17 cellular contexts compared by ENCODE assay signal in genomic region chr19:8148088-8148409, GRCh38. TPM values are rescaled to one million over a fixed set of nuclear protein-coding genes. Genes with fewer than 3 reads are reported as not detected.
DNase-seq lines count a peak whose midpoint lies in the region; ATAC-seq and TF ChIP-seq lines count a peak whose summit lies in the region.
"Had no signal": no experiment of that assay in that cellular context is flagged by ENCODE, and none has a peak within 500 bp of the region (broad histone marks: within the 10 kb centered on the region; RNA-seq: fewer than 3 reads in every experiment).

No MANE protein-coding gene starts in this region.

- H3K9me3 ChIP-seq in Caco-2 (no peaks in the 10 kb centered on the region), endodermal cell (ENCODE audit: control insufficient read depth, low read length) (no peaks in the 10 kb centered on the region), neural cell (ENCODE audit: low read length) (no peaks in the 10 kb centered on the region)
- H3K9me3 ChIP-seq: BE2C, prostate gland, testis had no signal

- no peaks in the 10 kb centered on the region for H3K9me2 ChIP-seq in neural cell (ENCODE audit: insufficient read depth, low read length)

- no peaks in the 10 kb centered on the region for H3K79me2 ChIP-seq in neural cell (replicated peaks; ENCODE audit: insufficient read depth, low read length)

- H3F3A ChIP-seq in neural cell (ENCODE audit: insufficient read depth, low read length, poor library complexity, severe bottlenecking) = no peaks in the 10 kb centered on the region

- no peak overlapping the region for H3K4me2 ChIP-seq in neural cell (ENCODE audit: low read length)

- POLR2A ChIA-PET in Caco-2 (lab: Charles Lee) = no interaction called here

- intact Hi-C loops in Caco-2 (cut with micrococcal nuclease; ENCODE audit: unreplicated experiment) = no loop called here

- H3K27me3 Mint-ChIP-seq in Caco-2 (ENCODE audit: insufficient read depth, unreplicated experiment) (no peaks in the 10 kb centered on the region), endodermal cell (ENCODE audit: insufficient read depth) (no peaks in the 10 kb centered on the region)

- no peak overlapping the region for H3K9ac ChIP-seq in endodermal cell (ENCODE audit: extremely low read depth, low read length, poor library complexity, severe bottlenecking)
- peak overlapping the region; percentile 88 for H3K9ac ChIP-seq in neural cell (ENCODE audit: low read length)

- H3K9me3 Mint-ChIP-seq in Caco-2 (ENCODE audit: unreplicated experiment) (no peaks in the 10 kb centered on the region), endodermal cell (no peaks in the 10 kb centered on the region)

- no peaks in the 10 kb centered on the region for H3K36me3 Mint-ChIP-seq in Caco-2 (ENCODE audit: insufficient read depth, unreplicated experiment)
- peaks cover 15% of the 10 kb centered on the region for H3K36me3 Mint-ChIP-seq in endodermal cell (ENCODE audit: low read depth)

- WGBS in endodermal cell (ENCODE audit: insufficient coverage in 1 of 2, insufficient read length in 1 of 2), 2 experiments = 81% methylated on average over 6 of the region's 6 CpGs; no CpG with 5 or more reads in 1 of the 2 experiments

- H3K4me1 ChIP-seq in Caco-2 = no peaks in the 10 kb centered on the region
- no peaks in the 10 kb centered on the region for H3K4me1 ChIP-seq in endodermal cell (ENCODE audit: control insufficient read depth, insufficient read depth, low read length)
- H3K4me1 ChIP-seq: BE2C had no signal

- ATAC-seq in GM21576 (IDR thresholded peaks at IDR 0.05; ENCODE audit: unreplicated experiment) = no peak

- no peak for DNase-seq in Caco-2
- no peak for DNase-seq in endodermal cell
- no peak for DNase-seq in SW480 (ENCODE audit: low spot score)
- no peak for DNase-seq in medulla oblongata (ENCODE audit: extremely low spot score)
- no peak for DNase-seq in OCI-M1 (lab: John Stamatoyannopoulos, UW)
- DNase-seq: activated CD4-positive, alpha-beta T cell treated with anti-CD3 and anti-CD28 coated beads for 48 hours; BE2C; DND-41; effector CD4-positive, alpha-beta T cell; testis had no signal

- H4K20me1 ChIP-seq in neural cell (ENCODE audit: insufficient read depth) = no peaks in the 10 kb centered on the region

- CTCF ChIA-PET in Caco-2 (lab: Charles Lee) = no interaction called here

- H3K4me1 Mint-ChIP-seq in Caco-2 (ENCODE audit: low read depth, unreplicated experiment) (peaks cover 21% of the 10 kb centered on the region), endodermal cell (peaks cover 16% of the 10 kb centered on the region)

- TF ChIP-seq RAD21 in Ishikawa (IDR thresholded peaks at IDR 0.05; ENCODE audit: low read depth) (no peak), neural cell (conservative IDR thresholded peaks at IDR 0.05) (no peak)

- H3K27ac Mint-ChIP-seq in Caco-2 (ENCODE audit: unreplicated experiment) = peak overlapping the region; percentile 66
- peak overlapping the region; percentile 61 for H3K27ac Mint-ChIP-seq in endodermal cell

- H3K36me3 ChIP-seq in Caco-2 (ENCODE audit: control insufficient read depth, insufficient read depth, low read length) = no peaks in the 10 kb centered on the region
- H3K36me3 ChIP-seq in endodermal cell (ENCODE audit: control insufficient read depth, insufficient read depth, low read length) = no peaks in the 10 kb centered on the region
- H3K36me3 ChIP-seq in neural cell (ENCODE audit: insufficient read depth, low read length) = no peaks in the 10 kb centered on the region
- H3K36me3 ChIP-seq: BE2C, prostate gland had no signal

- no peak overlapping the region for H3K27ac ChIP-seq in endodermal cell (ENCODE audit: low read depth, low read length)
- peak overlapping the region; percentile 65 for H3K27ac ChIP-seq in neural cell (ENCODE audit: low read length)
- H3K27ac ChIP-seq: prostate gland, testis had no signal

- no TSS peak for BruUV-seq in Caco-2 (replicated peaks; lab: Mats Ljungman, UMichigan)

- TF ChIP-seq EP300 in Ishikawa (IDR thresholded peaks at IDR 0.05; ENCODE audit: borderline replicate concordance) (no peak), neural cell (conservative IDR thresholded peaks at IDR 0.05; ENCODE audit: poor library complexity, severe bottlenecking) (no peak)

- no peak overlapping the region; the same call in 1 of the 2 replicates for H3K4me3 ChIP-seq in Caco-2 (ENCODE audit: low read depth, low read length)
- peak overlapping the region; percentile 83 for H3K4me3 ChIP-seq in endodermal cell (ENCODE audit: low read length)
- H3K4me3 ChIP-seq in neural cell (ENCODE audit: low read length) = peak overlapping the region; percentile 77

- no peak for TF ChIP-seq CTCF in Caco-2 (IDR thresholded peaks at IDR 0.05; ENCODE audit: insufficient read depth in 1 of 2, low read depth in 1 of 2, low read length in 1 of 2, severe bottlenecking in 1 of 2, unreplicated experiment in 1 of 2)
- no peak for TF ChIP-seq CTCF in endodermal cell (conservative IDR thresholded peaks at IDR 0.05)
- TF ChIP-seq CTCF in neural cell (IDR thresholded peaks at IDR 0.05; ENCODE audit: poor library complexity, severe bottlenecking) = no peak

- H3K27me3 ChIP-seq in Caco-2 (replicated peaks; ENCODE audit: control insufficient read depth, insufficient read depth, low read length) (no peaks in the 10 kb centered on the region), endodermal cell (ENCODE audit: control insufficient read depth, insufficient read depth, low read length, poor library complexity, severe bottlenecking) (no peaks in the 10 kb centered on the region), neural cell (ENCODE audit: insufficient read depth, low read depth, low read length) (no peaks in the 10 kb centered on the region)
- H3K27me3 ChIP-seq: testis had no signal

- no peak overlapping the region for H2AFZ ChIP-seq in neural cell (ENCODE audit: low read depth, low read length)

- H3K4me3 Mint-ChIP-seq in Caco-2 (ENCODE audit: unreplicated experiment) = peak overlapping the region; percentile 73
- peak overlapping the region; percentile 75 for H3K4me3 Mint-ChIP-seq in endodermal cell

TF ChIP-seq in Ishikawa, 13 proteins besides CTCF, POLR2A, EP300 and RAD21:
- TF ChIP-seq NFIC (IDR thresholded peaks at IDR 0.05) (no peak), ZBTB7A (IDR thresholded peaks at IDR 0.05; ENCODE audit: low read depth) (no peak), FOXM1 (IDR thresholded peaks at IDR 0.05; ENCODE audit: borderline replicate concordance, low read depth) (no peak), TCF12 (IDR thresholded peaks at IDR 0.05; ENCODE audit: low read depth) (0 out of 2 replicates have a peak, but pooled peaks have one; percentile 5)
- TF ChIP-seq, protein P1, sequence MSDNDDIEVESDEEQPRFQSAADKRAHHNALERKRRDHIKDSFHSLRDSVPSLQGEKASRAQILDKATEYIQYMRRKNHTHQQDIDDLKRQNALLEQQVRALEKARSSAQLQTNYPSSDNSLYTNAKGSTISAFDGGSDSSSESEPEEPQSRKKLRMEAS (IDR thresholded peaks at IDR 0.05) = peak; percentile 32; the same call in 1 of the 2 replicates

TF ChIP-seq in neural cell, 6 proteins besides CTCF, POLR2A, EP300 and RAD21:
- TF ChIP-seq, protein P2, sequence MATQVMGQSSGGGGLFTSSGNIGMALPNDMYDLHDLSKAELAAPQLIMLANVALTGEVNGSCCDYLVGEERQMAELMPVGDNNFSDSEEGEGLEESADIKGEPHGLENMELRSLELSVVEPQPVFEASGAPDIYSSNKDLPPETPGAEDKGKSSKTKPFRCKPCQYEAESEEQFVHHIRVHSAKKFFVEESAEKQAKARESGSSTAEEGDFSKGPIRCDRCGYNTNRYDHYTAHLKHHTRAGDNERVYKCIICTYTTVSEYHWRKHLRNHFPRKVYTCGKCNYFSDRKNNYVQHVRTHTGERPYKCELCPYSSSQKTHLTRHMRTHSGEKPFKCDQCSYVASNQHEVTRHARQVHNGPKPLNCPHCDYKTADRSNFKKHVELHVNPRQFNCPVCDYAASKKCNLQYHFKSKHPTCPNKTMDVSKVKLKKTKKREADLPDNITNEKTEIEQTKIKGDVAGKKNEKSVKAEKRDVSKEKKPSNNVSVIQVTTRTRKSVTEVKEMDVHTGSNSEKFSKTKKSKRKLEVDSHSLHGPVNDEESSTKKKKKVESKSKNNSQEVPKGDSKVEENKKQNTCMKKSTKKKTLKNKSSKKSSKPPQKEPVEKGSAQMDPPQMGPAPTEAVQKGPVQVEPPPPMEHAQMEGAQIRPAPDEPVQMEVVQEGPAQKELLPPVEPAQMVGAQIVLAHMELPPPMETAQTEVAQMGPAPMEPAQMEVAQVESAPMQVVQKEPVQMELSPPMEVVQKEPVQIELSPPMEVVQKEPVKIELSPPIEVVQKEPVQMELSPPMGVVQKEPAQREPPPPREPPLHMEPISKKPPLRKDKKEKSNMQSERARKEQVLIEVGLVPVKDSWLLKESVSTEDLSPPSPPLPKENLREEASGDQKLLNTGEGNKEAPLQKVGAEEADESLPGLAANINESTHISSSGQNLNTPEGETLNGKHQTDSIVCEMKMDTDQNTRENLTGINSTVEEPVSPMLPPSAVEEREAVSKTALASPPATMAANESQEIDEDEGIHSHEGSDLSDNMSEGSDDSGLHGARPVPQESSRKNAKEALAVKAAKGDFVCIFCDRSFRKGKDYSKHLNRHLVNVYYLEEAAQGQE (IDR thresholded peaks at IDR 0.05; ENCODE audit: borderline replicate concordance) = no peak
- TF ChIP-seq MXI1 (conservative IDR thresholded peaks at IDR 0.05; ENCODE audit: poor library complexity, severe bottlenecking) = peak; percentile 4
- TF ChIP-seq EZH2 (IDR thresholded peaks at IDR 0.05; ENCODE audit: borderline replicate concordance, insufficient read depth, low read length, poor library complexity, severe bottlenecking) = no peak

RNA-seq across cellular contexts. Expression of gene FBN3, which starts 1.3 kb away (rescaled TPM):
- total RNA-seq in Caco-2 (2022) (15.0 and 16.4 TPM in 2 replicates), endodermal cell (100 to 1,000 TPM; 105 to 143 TPM)
- 19.4 TPM for polyA plus RNA-seq in endodermal cell (2013, experiment 1 of 2)
- polyA plus RNA-seq in endodermal cell (2013, experiment 2 of 2) = 21.4 TPM
- polyA plus RNA-seq in neural cell = 32.7 and 52.7 TPM in 2 replicates
- 29.5 and 38.1 TPM in 2 replicates for polyA minus RNA-seq in neural cell
- total RNA-seq: M059J; mesenteric fat pad; T-helper 2 cell treated with Interferon-gamma antibody and Interleukin-4, amounts not matched to agents 100 ng/mL and 5 ng/mL, for 36 hours had no signal
